40 cellular contexts compared by ENCODE assay signal in the genomic region with DNA sequence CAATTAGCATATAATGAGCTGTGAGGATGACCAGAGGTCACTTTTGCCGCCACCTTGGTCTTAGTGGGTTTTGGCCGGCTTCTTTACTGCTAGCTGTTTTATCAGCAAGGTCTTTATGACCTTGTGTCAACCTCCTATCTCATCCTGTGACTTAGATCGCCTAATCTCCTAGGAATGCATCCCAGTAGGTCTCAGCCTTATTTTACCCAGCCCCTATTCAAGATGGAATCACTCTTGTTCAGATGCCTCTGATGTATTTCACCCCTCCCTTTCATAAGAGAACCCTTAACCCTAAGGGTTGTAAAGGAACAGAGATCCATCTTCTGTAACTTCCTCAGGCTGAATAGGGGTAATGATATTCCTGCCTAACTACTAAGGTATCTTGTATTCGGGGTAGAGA. TPM values are rescaled to one million over a fixed set of nuclear protein-coding genes. Genes with fewer than 3 reads are reported as not detected.
"Had no signal": no experiment of that assay in that cellular context is flagged by ENCODE, and none has a peak within 500 bp of the region (broad histone marks: within the 10 kb centered on the region; RNA-seq: fewer than 3 reads in every experiment).

No MANE protein-coding gene starts in this region.

- H3K27me3 ChIP-seq: ascending aorta, cardiac muscle cell had no signal

- H3K9me3 Mint-ChIP-seq: activated CD4-positive, alpha-beta memory T cell treated with anti-CD3 and anti-CD28 coated beads, Interleukin-2, amount 10 ng/mL, durations not matched to agents 7 days and 5 days; activated CD4-positive, alpha-beta T cell treated with anti-CD3 and anti-CD28 coated beads, Interleukin-2, amount 10 ng/mL, durations not matched to agents 7 days and 5 days; activated naive CD4-positive, alpha-beta T cell treated with anti-CD3 and anti-CD28 coated beads, Interleukin-2, amount 10 ng/mL, durations not matched to agents 7 days and 5 days; activated naive CD4-positive, alpha-beta T cell treated with anti-CD3 and anti-CD28 coated beads, Interleukin-2, amount 50 U/mL, for 24 hours; activated naive CD8-positive, alpha-beta T cell treated with anti-CD3 and anti-CD28 coated beads, Interleukin-2, amount 10 ng/mL, durations not matched to agents 7 days and 5 days; activated naive CD8-positive, alpha-beta T cell treated with anti-CD3 and anti-CD28 coated beads, Interleukin-2, amount 50 U/mL, for 24 hours; activated T-cell treated with anti-CD3 and anti-CD28 coated beads, Interleukin-2, amount 50 U/mL, for 24 hours; activated T-helper 2 cell treated with anti-CD3 and anti-CD28 coated beads, Interferon-gamma antibody, Interleukin-2, Interleukin-4, amounts not matched to agents 10 μg/mL and 5 μg/mL and 100 μg/mL, durations not matched to agents 14 hours and 24 hours and 36 hours; central memory CD8-positive, alpha-beta T cell; T-helper 1 cell treated with Interleukin-12 subunit alpha and Interleukin-12 subunit beta and Interleukin-4 antibody, amounts not matched to agents 30 μg/mL and 1 μg/mL, for 36 hours; T-helper 2 cell treated with Interferon-gamma antibody and Interleukin-4, amounts not matched to agents 5 μg/mL and 100 μg/mL, for 36 hours had no signal

- H3K4me1 Mint-ChIP-seq: activated CD4-positive, alpha-beta memory T cell treated with anti-CD3 and anti-CD28 coated beads, Interleukin-2, amount 10 ng/mL, durations not matched to agents 7 days and 5 days; activated CD4-positive, alpha-beta T cell treated with anti-CD3 and anti-CD28 coated beads for 36 hours; activated CD4-positive, alpha-beta T cell treated with anti-CD3 and anti-CD28 coated beads, Interleukin-2, amount 10 ng/mL, durations not matched to agents 7 days and 5 days; activated CD8-positive, alpha-beta memory T cell treated with anti-CD3 and anti-CD28 coated beads, Interleukin-2, amount 10 ng/mL, durations not matched to agents 7 days and 5 days; activated naive CD4-positive, alpha-beta T cell treated with anti-CD3 and anti-CD28 coated beads, Interleukin-2, amount 10 ng/mL, durations not matched to agents 7 days and 5 days; activated naive CD4-positive, alpha-beta T cell treated with anti-CD3 and anti-CD28 coated beads, Interleukin-2, amount 50 U/mL, for 24 hours; activated naive CD8-positive, alpha-beta T cell treated with anti-CD3 and anti-CD28 coated beads, Interleukin-2, amount 10 ng/mL, durations not matched to agents 7 days and 5 days; activated naive CD8-positive, alpha-beta T cell treated with anti-CD3 and anti-CD28 coated beads, Interleukin-2, amount 50 U/mL, for 24 hours; central memory CD8-positive, alpha-beta T cell had no signal

- H3K4me1 ChIP-seq: ascending aorta had no signal

- H3K36me3 ChIP-seq: ascending aorta, cardiac muscle cell, WERI-Rb-1 had no signal

- ATAC-seq: activated CD4-positive, alpha-beta T cell treated with anti-CD3 and anti-CD28 coated beads for 36 hours; activated CD4-positive, CD25-positive, alpha-beta regulatory T cell treated with anti-CD3 and anti-CD28 coated beads, Interleukin-2, amount 50 U/mL, for 24 hours; activated CD8-positive, alpha-beta memory T cell treated with anti-CD3 and anti-CD28 coated beads, Interleukin-2, amount 10 ng/mL, durations not matched to agents 7 days and 5 days; activated CD8-positive, alpha-beta T cell treated with anti-CD3 and anti-CD28 coated beads, Interleukin-2, amount 10 ng/mL, durations not matched to agents 7 days and 5 days; activated naive CD8-positive, alpha-beta T cell treated with anti-CD3 and anti-CD28 coated beads, Interleukin-2, amount 50 U/mL, for 24 hours; WTC11 had no signal

- H3K36me3 Mint-ChIP-seq: activated CD8-positive, alpha-beta memory T cell treated with anti-CD3 and anti-CD28 coated beads, Interleukin-2, amount 10 ng/mL, durations not matched to agents 7 days and 5 days; activated naive CD4-positive, alpha-beta T cell treated with anti-CD3 and anti-CD28 coated beads, Interleukin-2, amount 10 ng/mL, durations not matched to agents 7 days and 5 days; activated naive CD4-positive, alpha-beta T cell treated with anti-CD3 and anti-CD28 coated beads, Interleukin-2, amount 50 U/mL, for 24 hours; activated naive CD8-positive, alpha-beta T cell; activated naive CD8-positive, alpha-beta T cell treated with anti-CD3 and anti-CD28 coated beads, Interleukin-2, amount 10 ng/mL, durations not matched to agents 7 days and 5 days; brain; WTC11 had no signal

- H3K4me3 ChIP-seq: ascending aorta, cardiac muscle cell had no signal

- H3K9me3 ChIP-seq: ascending aorta had no signal

- H3K4me3 Mint-ChIP-seq: activated CD4-positive, alpha-beta memory T cell treated with anti-CD3 and anti-CD28 coated beads, Interleukin-2, amount 10 ng/mL, durations not matched to agents 7 days and 5 days; activated CD4-positive, alpha-beta T cell treated with anti-CD3 and anti-CD28 coated beads for 36 hours; activated CD4-positive, alpha-beta T cell treated with anti-CD3 and anti-CD28 coated beads, Interleukin-2, amount 10 ng/mL, durations not matched to agents 7 days and 5 days; activated CD8-positive, alpha-beta memory T cell treated with anti-CD3 and anti-CD28 coated beads, Interleukin-2, amount 10 ng/mL, durations not matched to agents 7 days and 5 days; activated CD8-positive, alpha-beta T cell treated with anti-CD3 and anti-CD28 coated beads, Interleukin-2, amount 10 ng/mL, durations not matched to agents 7 days and 5 days; activated naive CD4-positive, alpha-beta T cell treated with anti-CD3 and anti-CD28 coated beads, Interleukin-2, amount 10 ng/mL, durations not matched to agents 7 days and 5 days; activated naive CD4-positive, alpha-beta T cell treated with anti-CD3 and anti-CD28 coated beads, Interleukin-2, amount 50 U/mL, for 24 hours; activated naive CD8-positive, alpha-beta T cell; activated naive CD8-positive, alpha-beta T cell treated with anti-CD3 and anti-CD28 coated beads, Interleukin-2, amount 10 ng/mL, durations not matched to agents 7 days and 5 days; activated naive CD8-positive, alpha-beta T cell treated with anti-CD3 and anti-CD28 coated beads, Interleukin-2, amount 50 U/mL, for 24 hours; activated T-cell treated with anti-CD3 and anti-CD28 coated beads, Interleukin-2, amount 50 U/mL, for 24 hours; brain; central memory CD8-positive, alpha-beta T cell; T-helper 1 cell treated with Interleukin-12 subunit alpha and Interleukin-12 subunit beta and Interleukin-4 antibody, amounts not matched to agents 30 μg/mL and 1 μg/mL, for 36 hours; T-helper 2 cell treated with Interferon-gamma antibody and Interleukin-4, amounts not matched to agents 5 μg/mL and 100 μg/mL, for 36 hours; WTC11 had no signal

- H3K27me3 Mint-ChIP-seq: activated CD4-positive, alpha-beta memory T cell treated with anti-CD3 and anti-CD28 coated beads, Interleukin-2, amount 10 ng/mL, durations not matched to agents 7 days and 5 days; activated naive CD4-positive, alpha-beta T cell treated with anti-CD3 and anti-CD28 coated beads, Interleukin-2, amount 10 ng/mL, durations not matched to agents 7 days and 5 days had no signal

- H3K27ac ChIP-seq: ascending aorta, cardiac muscle cell, WERI-Rb-1 had no signal

- FAIRE-seq: bronchial epithelial cell, TTC549 had no signal

- H3K27ac Mint-ChIP-seq: activated CD4-positive, alpha-beta memory T cell treated with anti-CD3 and anti-CD28 coated beads, Interleukin-2, amount 10 ng/mL, durations not matched to agents 7 days and 5 days; activated CD4-positive, alpha-beta T cell treated with anti-CD3 and anti-CD28 coated beads for 36 hours; activated CD4-positive, alpha-beta T cell treated with anti-CD3 and anti-CD28 coated beads, Interleukin-2, amount 10 ng/mL, durations not matched to agents 7 days and 5 days; activated CD8-positive, alpha-beta memory T cell treated with anti-CD3 and anti-CD28 coated beads, Interleukin-2, amount 10 ng/mL, durations not matched to agents 7 days and 5 days; activated CD8-positive, alpha-beta T cell treated with anti-CD3 and anti-CD28 coated beads, Interleukin-2, amount 10 ng/mL, durations not matched to agents 7 days and 5 days; activated naive CD4-positive, alpha-beta T cell treated with anti-CD3 and anti-CD28 coated beads, Interleukin-2, amount 10 ng/mL, durations not matched to agents 7 days and 5 days; activated naive CD4-positive, alpha-beta T cell treated with anti-CD3 and anti-CD28 coated beads, Interleukin-2, amount 50 U/mL, for 24 hours; activated naive CD8-positive, alpha-beta T cell; activated naive CD8-positive, alpha-beta T cell treated with anti-CD3 and anti-CD28 coated beads, Interleukin-2, amount 10 ng/mL, durations not matched to agents 7 days and 5 days; activated naive CD8-positive, alpha-beta T cell treated with anti-CD3 and anti-CD28 coated beads, Interleukin-2, amount 50 U/mL, for 24 hours; activated T-cell treated with anti-CD3 and anti-CD28 coated beads, Interleukin-2, amount 50 U/mL, for 24 hours; activated T-helper 2 cell treated with anti-CD3 and anti-CD28 coated beads, Interferon-gamma antibody, Interleukin-2, Interleukin-4, amounts not matched to agents 10 μg/mL and 5 μg/mL and 100 μg/mL, durations not matched to agents 14 hours and 24 hours and 36 hours; brain; T-helper 1 cell treated with Interleukin-12 subunit alpha and Interleukin-12 subunit beta and Interleukin-4 antibody, amounts not matched to agents 30 μg/mL and 1 μg/mL, for 36 hours; T-helper 2 cell treated with Interferon-gamma antibody and Interleukin-4, amounts not matched to agents 5 μg/mL and 100 μg/mL, for 36 hours; WTC11 had no signal

- DNase-seq: activated CD4-positive, alpha-beta memory T cell treated with anti-CD3 and anti-CD28 coated beads, Interleukin-2, amount 10 ng/mL, durations not matched to agents 7 days and 5 days; activated CD4-positive, alpha-beta T cell treated with anti-CD3 and anti-CD28 coated beads for 1 hour; activated CD4-positive, alpha-beta T cell treated with anti-CD3 and anti-CD28 coated beads for 36 hours; activated CD4-positive, alpha-beta T cell treated with anti-CD3 and anti-CD28 coated beads for 48 hours; activated CD4-positive, alpha-beta T cell treated with anti-CD3 and anti-CD28 coated beads, Interleukin-2, amount 10 ng/mL, durations not matched to agents 7 days and 5 days; activated CD4-positive, alpha-beta T cell treated with anti-CD3 and anti-CD28 coated beads, Interleukin-2, amount 50 U/mL, for 48 hours; activated CD4-positive, CD25-positive, alpha-beta regulatory T cell; activated CD8-positive, alpha-beta memory T cell treated with anti-CD3 and anti-CD28 coated beads for 24 hours; activated CD8-positive, alpha-beta memory T cell treated with anti-CD3 and anti-CD28 coated beads, Interleukin-2, amount 10 ng/mL, durations not matched to agents 7 days and 5 days; activated CD8-positive, alpha-beta memory T cell treated with anti-CD3 and anti-CD28 coated beads, Interleukin-2, amount 50 U/mL, for 48 hours; activated CD8-positive, alpha-beta T cell treated with anti-CD3 and anti-CD28 coated beads, Interleukin-2, amount 10 ng/mL, durations not matched to agents 7 days and 5 days; activated effector memory CD4-positive, alpha-beta T cell treated with Interleukin-2 at 50 U/mL for 16 hours; activated gamma-delta T cell; activated naive CD4-positive, alpha-beta T cell treated with anti-CD3 and anti-CD28 coated beads, Interleukin-2, amount 10 ng/mL, durations not matched to agents 7 days and 5 days; activated naive CD4-positive, alpha-beta T cell treated with Interleukin-2 at 50 U/mL for 16 hours; activated naive CD8-positive, alpha-beta T cell treated with anti-CD3 and anti-CD28 coated beads, Interleukin-2, amount 10 ng/mL, durations not matched to agents 7 days and 5 days; activated naive CD8-positive, alpha-beta T cell treated with anti-CD3 and anti-CD28 coated beads, Interleukin-2, amount 50 U/mL, for 24 hours; activated T-cell treated with anti-CD3 and anti-CD28 coated beads, Interleukin-2, amount 50 U/mL, for 24 hours; activated T-cell treated with anti-CD3 and anti-CD28 coated beads, Interleukin-2, amount 50 U/mL, for 48 hours; amygdala; anterior cingulate cortex; caudate nucleus; cerebellar nuclear complex; T-helper 1 cell; T-helper 2 cell; T-helper 9 cell; WERI-Rb-1 had no signal

RNA-seq across cellular contexts. Expression of a gene that starts 58.9 kb away (rescaled TPM):
- total RNA-seq: activated CD4-positive, alpha-beta memory T cell treated with anti-CD3 and anti-CD28 coated beads, Interleukin-2, amount 10 ng/mL, durations not matched to agents 7 days and 5 days; activated CD4-positive, alpha-beta T cell treated with anti-CD3 and anti-CD28 coated beads for 36 hours; activated CD4-positive, alpha-beta T cell treated with anti-CD3 and anti-CD28 coated beads, Interleukin-2, amount 10 ng/mL, durations not matched to agents 7 days and 5 days; activated CD8-positive, alpha-beta memory T cell treated with anti-CD3 and anti-CD28 coated beads, Interleukin-2, amount 10 ng/mL, durations not matched to agents 7 days and 5 days; activated CD8-positive, alpha-beta T cell treated with anti-CD3 and anti-CD28 coated beads, Interleukin-2, amount 10 ng/mL, durations not matched to agents 7 days and 5 days; activated naive CD8-positive, alpha-beta T cell treated with anti-CD3 and anti-CD28 coated beads, Interleukin-2, amount 10 ng/mL, durations not matched to agents 7 days and 5 days; activated T-helper 2 cell treated with anti-CD3 and anti-CD28 coated beads, Interferon-gamma antibody, Interleukin-2, Interleukin-4, amounts not matched to agents 10 μg/mL and 5 μg/mL and 100 μg/mL, durations not matched to agents 14 hours and 24 hours and 36 hours had no signal
